In genomic region chr4:1759170-1759817, GRCh38 we compare ENCODE assay signal across 1 cellular context.
TF ChIP-seq lines count a peak whose summit lies in the region.

No MANE protein-coding gene starts in this region.

TF ChIP-seq in WTC11, 78 proteins besides CTCF, POLR2A, EP300 and RAD21 (continued from another document):
- TF ChIP-seq ZNF416 (CRISPR knock-in tag; IDR thresholded peaks at IDR 0.05) (no peak), USF1 (CRISPR knock-in tag; IDR thresholded peaks at IDR 0.05) (no peak), ZBTB43 (CRISPR knock-in tag; IDR thresholded peaks at IDR 0.05) (no peak), TEAD1 (CRISPR knock-in tag; IDR thresholded peaks at IDR 0.05) (no peak), FOXK1 (CRISPR knock-in tag; IDR thresholded peaks at IDR 0.05) (no peak), CBFB (CRISPR knock-in tag; IDR thresholded peaks at IDR 0.05; ENCODE audit: low read depth) (no peak), IRF2 (CRISPR knock-in tag; IDR thresholded peaks at IDR 0.05; ENCODE audit: borderline replicate concordance, low read depth) (no peak), MXD4 (CRISPR knock-in tag; IDR thresholded peaks at IDR 0.05; ENCODE audit: borderline replicate concordance) (no peak), NFE2L1 (CRISPR knock-in tag; IDR thresholded peaks at IDR 0.05) (no peak), HMGXB4 (CRISPR knock-in tag; IDR thresholded peaks at IDR 0.05) (no peak)
- TF ChIP-seq, protein P1, sequence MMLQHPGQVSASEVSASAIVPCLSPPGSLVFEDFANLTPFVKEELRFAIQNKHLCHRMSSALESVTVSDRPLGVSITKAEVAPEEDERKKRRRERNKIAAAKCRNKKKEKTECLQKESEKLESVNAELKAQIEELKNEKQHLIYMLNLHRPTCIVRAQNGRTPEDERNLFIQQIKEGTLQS (CRISPR knock-in tag; conservative IDR thresholded peaks at IDR 0.05): no peak
- TF ChIP-seq, protein P2, sequence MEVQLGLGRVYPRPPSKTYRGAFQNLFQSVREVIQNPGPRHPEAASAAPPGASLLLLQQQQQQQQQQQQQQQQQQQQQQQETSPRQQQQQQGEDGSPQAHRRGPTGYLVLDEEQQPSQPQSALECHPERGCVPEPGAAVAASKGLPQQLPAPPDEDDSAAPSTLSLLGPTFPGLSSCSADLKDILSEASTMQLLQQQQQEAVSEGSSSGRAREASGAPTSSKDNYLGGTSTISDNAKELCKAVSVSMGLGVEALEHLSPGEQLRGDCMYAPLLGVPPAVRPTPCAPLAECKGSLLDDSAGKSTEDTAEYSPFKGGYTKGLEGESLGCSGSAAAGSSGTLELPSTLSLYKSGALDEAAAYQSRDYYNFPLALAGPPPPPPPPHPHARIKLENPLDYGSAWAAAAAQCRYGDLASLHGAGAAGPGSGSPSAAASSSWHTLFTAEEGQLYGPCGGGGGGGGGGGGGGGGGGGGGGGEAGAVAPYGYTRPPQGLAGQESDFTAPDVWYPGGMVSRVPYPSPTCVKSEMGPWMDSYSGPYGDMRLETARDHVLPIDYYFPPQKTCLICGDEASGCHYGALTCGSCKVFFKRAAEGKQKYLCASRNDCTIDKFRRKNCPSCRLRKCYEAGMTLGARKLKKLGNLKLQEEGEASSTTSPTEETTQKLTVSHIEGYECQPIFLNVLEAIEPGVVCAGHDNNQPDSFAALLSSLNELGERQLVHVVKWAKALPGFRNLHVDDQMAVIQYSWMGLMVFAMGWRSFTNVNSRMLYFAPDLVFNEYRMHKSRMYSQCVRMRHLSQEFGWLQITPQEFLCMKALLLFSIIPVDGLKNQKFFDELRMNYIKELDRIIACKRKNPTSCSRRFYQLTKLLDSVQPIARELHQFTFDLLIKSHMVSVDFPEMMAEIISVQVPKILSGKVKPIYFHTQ (CRISPR knock-in tag; IDR thresholded peaks at IDR 0.05): no peak
- TF ChIP-seq, protein P3, sequence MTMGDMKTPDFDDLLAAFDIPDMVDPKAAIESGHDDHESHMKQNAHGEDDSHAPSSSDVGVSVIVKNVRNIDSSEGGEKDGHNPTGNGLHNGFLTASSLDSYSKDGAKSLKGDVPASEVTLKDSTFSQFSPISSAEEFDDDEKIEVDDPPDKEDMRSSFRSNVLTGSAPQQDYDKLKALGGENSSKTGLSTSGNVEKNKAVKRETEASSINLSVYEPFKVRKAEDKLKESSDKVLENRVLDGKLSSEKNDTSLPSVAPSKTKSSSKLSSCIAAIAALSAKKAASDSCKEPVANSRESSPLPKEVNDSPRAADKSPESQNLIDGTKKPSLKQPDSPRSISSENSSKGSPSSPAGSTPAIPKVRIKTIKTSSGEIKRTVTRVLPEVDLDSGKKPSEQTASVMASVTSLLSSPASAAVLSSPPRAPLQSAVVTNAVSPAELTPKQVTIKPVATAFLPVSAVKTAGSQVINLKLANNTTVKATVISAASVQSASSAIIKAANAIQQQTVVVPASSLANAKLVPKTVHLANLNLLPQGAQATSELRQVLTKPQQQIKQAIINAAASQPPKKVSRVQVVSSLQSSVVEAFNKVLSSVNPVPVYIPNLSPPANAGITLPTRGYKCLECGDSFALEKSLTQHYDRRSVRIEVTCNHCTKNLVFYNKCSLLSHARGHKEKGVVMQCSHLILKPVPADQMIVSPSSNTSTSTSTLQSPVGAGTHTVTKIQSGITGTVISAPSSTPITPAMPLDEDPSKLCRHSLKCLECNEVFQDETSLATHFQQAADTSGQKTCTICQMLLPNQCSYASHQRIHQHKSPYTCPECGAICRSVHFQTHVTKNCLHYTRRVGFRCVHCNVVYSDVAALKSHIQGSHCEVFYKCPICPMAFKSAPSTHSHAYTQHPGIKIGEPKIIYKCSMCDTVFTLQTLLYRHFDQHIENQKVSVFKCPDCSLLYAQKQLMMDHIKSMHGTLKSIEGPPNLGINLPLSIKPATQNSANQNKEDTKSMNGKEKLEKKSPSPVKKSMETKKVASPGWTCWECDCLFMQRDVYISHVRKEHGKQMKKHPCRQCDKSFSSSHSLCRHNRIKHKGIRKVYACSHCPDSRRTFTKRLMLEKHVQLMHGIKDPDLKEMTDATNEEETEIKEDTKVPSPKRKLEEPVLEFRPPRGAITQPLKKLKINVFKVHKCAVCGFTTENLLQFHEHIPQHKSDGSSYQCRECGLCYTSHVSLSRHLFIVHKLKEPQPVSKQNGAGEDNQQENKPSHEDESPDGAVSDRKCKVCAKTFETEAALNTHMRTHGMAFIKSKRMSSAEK (CRISPR knock-in tag; IDR thresholded peaks at IDR 0.05; ENCODE audit: borderline replicate concordance): no peak
